Comparison of ENCODE assay signal across 31 cellular contexts in genomic region chr6:45997875-45998506, GRCh38. TPM values are rescaled to one million over a fixed set of nuclear protein-coding genes. Genes with fewer than 3 reads are reported as not detected.
A peak's percentile ranks its signal among the peaks of the same experiment; 100 is the strongest.
DNase-seq lines count a peak whose midpoint lies in the region; ATAC-seq and TF ChIP-seq lines count a peak whose summit lies in the region.
"Had no signal": no experiment of that assay in that cellular context is flagged by ENCODE, and none has a peak within 500 bp of the region (broad histone marks: within the 10 kb centered on the region; RNA-seq: fewer than 3 reads in every experiment).

No MANE protein-coding gene starts in this region.

- peak overlapping the region; percentile 12 to 14 for H3K27ac ChIP-seq in mucosa of rectum (ENCODE audit: low read depth in 2 of 2, low read length in 2 of 2)
- peak overlapping the region; percentile 54 to 71 (median 57) for H3K27ac ChIP-seq in upper lobe of left lung
- no peak overlapping the region for H3K27ac ChIP-seq in mammary epithelial cell (ENCODE audit: insufficient read depth, low read depth, low read length)
- H3K27ac ChIP-seq: 22Rv1, SJCRH30, transverse colon, VCaP had no signal

- TF ChIP-seq CTCF in upper lobe of left lung (IDR thresholded peaks at IDR 0.05) (no peak), mammary epithelial cell (conservative IDR thresholded peaks at IDR 0.05 in 1 of 2, IDR thresholded peaks at IDR 0.05 in 1 of 2; ENCODE audit: extremely low read depth in 1 of 2, insufficient read depth in 1 of 2, low read depth in 1 of 2, low read length in 2 of 2) (no peak)

- intact Hi-C loops in mammary epithelial cell (cut with micrococcal nuclease), result no loop called here

- H3K4me3 ChIP-seq in mucosa of rectum (ENCODE audit: low read length in 2 of 2), result no peak overlapping the region
- no peak overlapping the region for H3K4me3 ChIP-seq in upper lobe of left lung
- H3K4me3 ChIP-seq in mammary epithelial cell (replicated peaks in 1 of 3; ENCODE audit: insufficient read depth in 1 of 3, low read depth in 2 of 3, low read length in 3 of 3), result no peak overlapping the region
- H3K4me3 ChIP-seq: SJCRH30, transverse colon had no signal

- peak in 2 of 4 donors; percentile 18 to 23 for TF ChIP-seq EP300 in upper lobe of left lung (IDR thresholded peaks at IDR 0.05)

- dilution Hi-C loops in mammary epithelial cell (cut with HindIII; ENCODE audit: low sequenced_read_pairs), result no loop called here

- WGBS in upper lobe of left lung, 2 donors, result 59 to 75% methylated on average over 5 of the region's 5 CpGs
- WGBS in mammary epithelial cell (ENCODE audit: low coverage, missing lambda C conversion rate), result 42% methylated on average over 4 of the region's 5 CpGs

- in situ Hi-C loops in mammary epithelial cell (cut with MboI; ENCODE audit: low sequenced_read_pairs in 2 of 2), result no loop called here

- no peaks in the 10 kb centered on the region for H4K20me1 ChIP-seq in mammary epithelial cell (ENCODE audit: insufficient read depth, low read length)

- TF ChIP-seq POLR2A in upper lobe of left lung (IDR thresholded peaks at IDR 0.05) (no peak), erythroblast (IDR thresholded peaks at IDR 0.05; ENCODE audit: low read length) (no peak)

- peak; percentile 58 to 89 for ATAC-seq in upper lobe of left lung (ENCODE audit: low FRiP score in 2 of 2)
- ATAC-seq: activated naive CD4-positive, alpha-beta T cell treated with anti-CD3 and anti-CD28 coated beads, Interleukin-2, amount 50 U/mL, for 72 hours; HCT116; HepG2; sciatic nerve had no signal

- H3K9me3 ChIP-seq in mucosa of rectum (ENCODE audit: control insufficient read depth in 2 of 2, low read length in 2 of 2) (no peaks in the 10 kb centered on the region), upper lobe of left lung (peaks cover 0 to 3% (median 0%) of the 10 kb centered on the region in 4 donors), mammary epithelial cell (replicated peaks; ENCODE audit: insufficient read depth, low read length) (no peaks in the 10 kb centered on the region)
- H3K9me3 ChIP-seq: SJCRH30, transverse colon had no signal

- H3K9ac ChIP-seq in mucosa of rectum (ENCODE audit: low read depth in 1 of 2, low read length in 2 of 2), result no peak overlapping the region
- H3K9ac ChIP-seq in mammary epithelial cell (ENCODE audit: insufficient read depth, low read length), result no peak overlapping the region

- peak; percentile 36 for DNase-seq in DMS 273 (lab: John Stamatoyannopoulos, UW; ENCODE audit: unreplicated experiment)
- no peak for DNase-seq in DMS 273 treated with DMSO at 0.1 percent for 48 hours (lab: John Stamatoyannopoulos, UW)
- peak; percentile 35 for DNase-seq in iPS-NIHi11 (ENCODE audit: low spot score)
- peak in 1 of 2 donors; percentile 47 for DNase-seq in upper lobe of left lung
- no peak for DNase-seq in erythroblast (lab: John Stamatoyannopoulos, UW)
- no peak for DNase-seq in mammary epithelial cell
- DNase-seq in activated CD8-positive, alpha-beta memory T cell treated with anti-CD3 and anti-CD28 coated beads, Interleukin-2, amount 50 U/mL, for 48 hours, result no peak
- DNase-seq: activated CD4-positive, alpha-beta T cell treated with anti-CD3 and anti-CD28 coated beads for 48 hours; activated T-cell treated with anti-CD3 and anti-CD28 coated beads for 4 hours; amygdala; C1 segment of cervical spinal cord; COR-L47; DND-41; GF-D8; Kasumi-1; NCI-H1436 treated with DMSO at 0.1 percent for 48 hours; NCI-H2107; NCI-H446 treated with DMSO at 0.1 percent for 48 hours; stimulated activated CD4-positive, alpha-beta T cell treated with anti-CD3 and anti-CD28 coated beads, Interleukin-4, amount 100 ng/mL, for 24 hours; T1000; transverse colon had no signal

- H2AFZ ChIP-seq in mammary epithelial cell (ENCODE audit: low read depth, low read length), result no peak overlapping the region

- CTCF ChIA-PET in mammary epithelial cell (lab: Charles Lee; ENCODE audit: low non-redundant PET), result interaction anchor here (0.8 kb wide), 1 partner anchor 241 kb away, joined by 6 read pairs; no protein-coding TSS in a partner anchor

- no peak overlapping the region for H3K4me2 ChIP-seq in mammary epithelial cell (ENCODE audit: insufficient read depth, low read depth, low read length)

- no peaks in the 10 kb centered on the region for H3K27me3 ChIP-seq in mucosa of rectum (ENCODE audit: control insufficient read depth in 2 of 2, insufficient read depth in 2 of 2, low read length in 2 of 2)
- no peaks in the 10 kb centered on the region for H3K27me3 ChIP-seq in upper lobe of left lung
- peaks cover 2% of the 10 kb centered on the region for H3K27me3 ChIP-seq in mammary epithelial cell (ENCODE audit: insufficient read depth, low read length)
- H3K27me3 ChIP-seq: SJCRH30, transverse colon had no signal

- H3K36me3 ChIP-seq in mucosa of rectum (ENCODE audit: control insufficient read depth in 2 of 2, insufficient read depth in 2 of 2, low read length in 2 of 2) (peaks cover 0 to 4% of the 10 kb centered on the region in 2 donors), upper lobe of left lung (no peaks in the 10 kb centered on the region), mammary epithelial cell (ENCODE audit: insufficient read depth, low read length) (no peaks in the 10 kb centered on the region)
- H3K36me3 ChIP-seq: SJCRH30, transverse colon had no signal

- H3K4me1 ChIP-seq in mucosa of rectum (ENCODE audit: control insufficient read depth in 2 of 2, insufficient read depth in 2 of 2, low read length in 2 of 2) (peaks cover 0 to 12% of the 10 kb centered on the region in 2 donors), upper lobe of left lung (no peaks in the 10 kb centered on the region), mammary epithelial cell (ENCODE audit: insufficient read depth, low read length) (no peaks in the 10 kb centered on the region)
- H3K4me1 ChIP-seq: SJCRH30 had no signal

- H3K79me2 ChIP-seq in mammary epithelial cell (ENCODE audit: insufficient read depth, low read length), result no peaks in the 10 kb centered on the region

- no TSS peak for BruUV-seq in mammary epithelial cell (replicated peaks; lab: Mats Ljungman, UMichigan)

RNA-seq across cellular contexts. Expression of gene CLIC5, which starts 17.7 kb away (rescaled TPM):
- total RNA-seq in upper lobe of left lung, result 100 to 1,000 TPM; 110 to 197 (median 138) TPM
- not detected for total RNA-seq in mammary epithelial cell
- not detected for polyA plus RNA-seq in mammary epithelial cell
- polyA minus RNA-seq in mammary epithelial cell, result not detected
- total RNA-seq: fibroblast of lung, HepG2 had no signal
- polyA plus RNA-seq: endothelial cell of umbilical vein, HepG2 had no signal

Comparison
In these comparisons a context has a peak if more than half of its experiments do, and no peak if none do; other contexts are left out.
1. DNase-seq: peak in DMS 273 (single experiment) and iPS-NIHi11 (single experiment); none in DMS 273 treated with DMSO at 0.1 percent for 48 hours (single experiment), erythroblast (0 of 2), mammary epithelial cell (single experiment) and activated CD8-positive, alpha-beta memory T cell treated with anti-CD3 and anti-CD28 coated beads, Interleukin-2, amount 50 U/mL, for 48 hours (single experiment).
2. RNA of gene CLIC5, which starts 17.7 kb away (total RNA-seq): 110 to 197 TPM in upper lobe of left lung; not detected in mammary epithelial cell; every median in the first group is over 100 times any median in the second.